In the genomic region with DNA sequence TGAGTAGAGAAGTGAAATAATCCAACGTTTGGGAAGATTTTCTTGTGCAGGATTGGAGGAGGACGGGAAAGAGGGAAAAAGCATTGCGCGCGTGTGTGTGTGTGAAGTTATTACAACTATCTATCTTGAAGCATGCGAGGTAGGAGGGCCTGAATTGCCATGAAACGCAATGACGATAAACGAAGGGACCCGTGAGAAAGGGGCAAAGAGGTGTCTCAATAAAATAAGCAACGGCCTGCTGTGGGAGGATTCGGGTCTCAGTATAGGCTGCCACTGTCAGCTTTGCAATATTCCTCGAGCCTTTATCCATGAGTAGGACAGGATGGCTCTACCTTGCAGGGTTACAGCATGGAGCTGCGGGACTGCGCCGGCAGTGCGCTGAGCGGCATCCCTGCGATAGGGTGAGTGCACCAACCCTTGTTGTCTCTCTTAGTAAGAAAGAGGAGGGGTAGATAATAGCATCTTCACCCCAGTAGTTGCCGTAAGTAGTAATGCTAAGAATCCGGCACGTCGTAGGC, we compare ENCODE assay signal across 8 cellular contexts. TPM values are rescaled to one million over a fixed set of nuclear protein-coding genes. Genes with fewer than 3 reads are reported as not detected.
DNase-seq lines count a peak whose midpoint lies in the region; ATAC-seq, FAIRE-seq and TF ChIP-seq lines count a peak whose summit lies in the region.

No MANE protein-coding gene starts in this region.

- FAIRE-seq in astrocyte (lab: Jason Lieb, UNC): no peak

- H3K79me2 ChIP-seq in astrocyte (ENCODE audit: insufficient read depth, low read length): peaks cover 39% of the 10 kb centered on the region

- H3K27ac Mint-ChIP-seq in astrocyte (ENCODE audit: unreplicated experiment): no peak overlapping the region

- peaks cover 9% of the 10 kb centered on the region for H3K4me1 Mint-ChIP-seq in astrocyte (ENCODE audit: low read depth, unreplicated experiment)

- H2AFZ ChIP-seq in astrocyte (ENCODE audit: low read depth, low read length): peak overlapping the region; percentile 98

- TF ChIP-seq CTCF in C4-2B (conservative IDR thresholded peaks at IDR 0.05) (no peak), astrocyte (IDR thresholded peaks at IDR 0.05; ENCODE audit: insufficient read depth, low read depth, low read length) (no peak), left lung (IDR thresholded peaks at IDR 0.05) (no peak), tibial nerve (IDR thresholded peaks at IDR 0.05) (no peak), GM20000 (IDR thresholded peaks at IDR 0.05; ENCODE audit: extremely low read depth, missing control alignments) (no peak)

- H3K9ac ChIP-seq in astrocyte (ENCODE audit: low read length): peak overlapping the region; percentile 73

- H3K36me3 ChIP-seq in astrocyte (ENCODE audit: insufficient read depth, low read length) (no peaks in the 10 kb centered on the region), left lung (no peaks in the 10 kb centered on the region), tibial nerve (no peaks in the 10 kb centered on the region)

- intact Hi-C loops in left lung (cut with DNase I): no loop called here

- TF ChIP-seq POLR2A in tibial nerve (IDR thresholded peaks at IDR 0.05): no peak

- H3K4me1 ChIP-seq in astrocyte (ENCODE audit: insufficient read depth, low read length) (peaks cover 16% of the 10 kb centered on the region), left lung (peaks cover 0 to 38% of the 10 kb centered on the region in 2 donors), tibial nerve (peaks cover 0 to 28% (median 8%) of the 10 kb centered on the region in 4 donors)

- ATAC-seq in GM21381 (IDR thresholded peaks at IDR 0.05; ENCODE audit: unreplicated experiment): peak; percentile 21
- peak; percentile 24 for ATAC-seq in left lung

- H3K4me3 Mint-ChIP-seq in astrocyte (ENCODE audit: unreplicated experiment): peak overlapping the region; percentile 82

- no peak for TF ChIP-seq EP300 in tibial nerve (IDR thresholded peaks at IDR 0.05)

- H3K9me3 Mint-ChIP-seq in astrocyte (ENCODE audit: unreplicated experiment): peaks cover 4% of the 10 kb centered on the region

- no peaks in the 10 kb centered on the region for H3K27me3 Mint-ChIP-seq in astrocyte (ENCODE audit: low read depth, unreplicated experiment)

- H3K9me3 ChIP-seq in astrocyte (ENCODE audit: insufficient read depth, low read depth, low read length) (no peaks in the 10 kb centered on the region), left lung (no peaks in the 10 kb centered on the region), tibial nerve (no peaks in the 10 kb centered on the region)

- peaks cover 31% of the 10 kb centered on the region for H4K20me1 ChIP-seq in astrocyte (ENCODE audit: insufficient read depth, low read length)

- 2 to 3% methylated on average over 20 to 23 of the region's 23 CpGs for WGBS in tibial nerve, 2 donors

- H3K4me3 ChIP-seq in astrocyte (ENCODE audit: insufficient read depth, low read depth, low read length): peak overlapping the region; percentile 77
- H3K4me3 ChIP-seq in left lung: peak overlapping the region; percentile 88 to 91
- H3K4me3 ChIP-seq in tibial nerve: peak overlapping the region; percentile 55 to 98 (median 64)

- peaks cover 5% of the 10 kb centered on the region for H3K27me3 ChIP-seq in astrocyte (ENCODE audit: insufficient read depth, low read length)
- no peaks in the 10 kb centered on the region for H3K27me3 ChIP-seq in left lung
- H3K27me3 ChIP-seq in tibial nerve: no peaks in the 10 kb centered on the region

- peak; percentile 48 for DNase-seq in HPDE6-E6E7 (ENCODE audit: extremely low spot score)
- no peak for DNase-seq in astrocyte (ENCODE audit: low read depth)
- DNase-seq in left lung: no peak
- no peak for DNase-seq in tibial nerve (ENCODE audit: low spot score in 2 of 2)
- no peak for DNase-seq in GM20000 (ENCODE audit: low spot score)
- DNase-seq in AG08395 (ENCODE audit: low spot score): no peak

- H3K4me2 ChIP-seq in astrocyte (ENCODE audit: low read length): peak overlapping the region; percentile 92

- peak overlapping the region; percentile 84 for H3K27ac ChIP-seq in C4-2B
- H3K27ac ChIP-seq in astrocyte (ENCODE audit: low read depth, low read length): peak overlapping the region; percentile 17
- H3K27ac ChIP-seq in left lung: peak overlapping the region in 1 of 2 donors; percentile 90
- H3K27ac ChIP-seq in tibial nerve: peak overlapping the region in 3 of 4 donors; percentile 20 to 78 (median 52)

- no peaks in the 10 kb centered on the region for H3K36me3 Mint-ChIP-seq in astrocyte (ENCODE audit: low read depth, unreplicated experiment)

RNA-seq across cellular contexts. Expression of gene RCL1, which starts 0.6 kb away (rescaled TPM):
- total RNA-seq in astrocyte: 19.6 and 22.3 TPM in 2 replicates
- total RNA-seq in left lung: 10 to 100 TPM; 11.2 to 22.6 TPM
- total RNA-seq in tibial nerve: 10 to 100 TPM; 54.8 to 85.3 (median 64.0) TPM

RNA-seq across cellular contexts. Expression of gene AK3, which starts 51.1 kb away (rescaled TPM):
- total RNA-seq in astrocyte (41.4 and 45.1 TPM in 2 replicates), left lung (10 to 100 TPM; 44.8 to 52.4 TPM), tibial nerve (10 to 100 TPM; 70.2 to 97.5 (median 93.4) TPM)
